Comparison of ENCODE assay signal across 10 cellular contexts in the genomic region with DNA sequence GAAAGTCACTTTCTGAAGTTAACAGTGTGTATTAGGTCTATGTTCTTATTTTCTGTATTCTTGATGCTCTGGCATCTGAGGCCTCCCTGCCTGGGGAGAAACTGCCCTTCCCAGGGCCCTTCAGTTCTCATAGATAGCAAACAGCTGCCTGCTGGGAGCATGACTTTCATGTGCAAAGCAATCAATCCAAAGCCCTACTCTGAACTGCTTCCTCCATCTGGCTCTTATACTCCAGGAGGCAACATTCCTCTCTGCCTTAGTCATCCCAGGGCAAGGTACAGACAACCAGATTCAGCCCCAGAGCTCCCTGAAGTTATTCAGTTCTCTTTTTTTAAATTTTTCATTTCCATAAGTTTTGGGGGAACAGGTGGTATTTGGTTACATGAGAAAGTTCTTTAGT. TPM values are rescaled to one million over a fixed set of nuclear protein-coding genes. Genes with fewer than 3 reads are reported as not detected.
DNase-seq lines count a peak whose midpoint lies in the region; ATAC-seq, FAIRE-seq and TF ChIP-seq lines count a peak whose summit lies in the region.
"Had no signal": no experiment of that assay in that cellular context is flagged by ENCODE, and none has a peak within 500 bp of the region (broad histone marks: within the 10 kb centered on the region; RNA-seq: fewer than 3 reads in every experiment).

No MANE protein-coding gene starts in this region.

- H3K4me1 ChIP-seq in HUES48 (ENCODE audit: control insufficient read depth, insufficient read depth, low read length) (peaks cover 17% of the 10 kb centered on the region), HepG2 (ENCODE audit: insufficient read depth, low read length) (peaks cover 45% of the 10 kb centered on the region)

- TF ChIP-seq RAD21 in HepG2 (CRISPR knock-in tag; IDR thresholded peaks at IDR 0.05) = no peak

- POLR2A ChIA-PET in HepG2 (lab: Yijun Ruan, JAX) = no interaction called here

- in situ Hi-C loops in HepG2 (cut with HindIII; ENCODE audit: extremely low pct_ligation_motif_present, low pct_unique_long_range_greater_than_20kb) = no loop called here

- no peak overlapping the region for H3K4me3 ChIP-seq in AG10803 (ENCODE audit: low read length)
- no peak overlapping the region for H3K4me3 ChIP-seq in HUES48 (ENCODE audit: low read depth, low read length)
- no peak overlapping the region for H3K4me3 ChIP-seq in bronchial epithelial cell (ENCODE audit: low read depth, low read length)
- H3K4me3 ChIP-seq in HepG2 (replicated peaks in 1 of 3; ENCODE audit: insufficient read depth in 1 of 3, low read depth in 2 of 3, low read length in 3 of 3) = no peak overlapping the region

- intact Hi-C loops in HepG2 (cut with micrococcal nuclease; ENCODE audit: unreplicated experiment) = loop anchor here (5.0 kb wide), 1 partner anchor 40 kb away; a partner anchor contains a TSS

- H3K27me3 ChIP-seq in HUES48 (ENCODE audit: control insufficient read depth, insufficient read depth, low read length) = no peaks in the 10 kb centered on the region
- no peaks in the 10 kb centered on the region for H3K27me3 ChIP-seq in bronchial epithelial cell (ENCODE audit: control insufficient read depth, insufficient read depth, low read length)
- no peaks in the 10 kb centered on the region; a peak in 2 of 5 replicates for H3K27me3 ChIP-seq in HepG2 (ENCODE audit: control insufficient read depth in 1 of 2, insufficient read depth in 2 of 2, low read length in 2 of 2)

- ATAC-seq in HepG2 (peak; percentile 91), GM21529 (IDR thresholded peaks at IDR 0.05; ENCODE audit: unreplicated experiment) (no peak), GM18873 (IDR thresholded peaks at IDR 0.05; ENCODE audit: low FRiP score, unreplicated experiment) (no peak), HG03280 (IDR thresholded peaks at IDR 0.05; ENCODE audit: unreplicated experiment) (no peak)

- TF ChIP-seq EP300 in HepG2 (IDR thresholded peaks at IDR 0.05; ENCODE audit: low read depth in 2 of 2, low read length in 2 of 2) (no peak), HepG2 (CRISPR knock-in tag; IDR thresholded peaks at IDR 0.05; ENCODE audit: borderline replicate concordance) (no peak)

- H3K27ac ChIP-seq in HUES48 (ENCODE audit: low read depth, low read length) = peak overlapping the region; percentile 92
- no peak overlapping the region for H3K27ac ChIP-seq in HepG2 (ENCODE audit: extremely low read length, insufficient read depth, low read length)

- CTCF ChIA-PET in HepG2 (lab: Yijun Ruan, JAX; ENCODE audit: low intra/inter-chr PET ratio, low total read pairs) = no interaction called here

- FAIRE-seq in bronchial epithelial cell (lab: Jason Lieb, UNC) = peak; percentile 73
- FAIRE-seq in HepG2 (lab: Jason Lieb, UNC) = no peak
- FAIRE-seq: endometrium had no signal

- no peak for TF ChIP-seq POLR2A in HepG2 (IDR thresholded peaks at IDR 0.05; ENCODE audit: insufficient read depth in 1 of 2, low read depth in 2 of 2, low read length in 2 of 2)

- no peaks in the 10 kb centered on the region for H3K79me2 ChIP-seq in HepG2 (ENCODE audit: insufficient read depth, low read length)

- H3K36me3 ChIP-seq in HUES48 (ENCODE audit: control insufficient read depth, insufficient read depth, low read length) = no peaks in the 10 kb centered on the region
- no peaks in the 10 kb centered on the region for H3K36me3 ChIP-seq in bronchial epithelial cell (ENCODE audit: control insufficient read depth, insufficient read depth, low read length)
- no peaks in the 10 kb centered on the region for H3K36me3 ChIP-seq in HepG2 (replicated peaks in 1 of 2; ENCODE audit: control insufficient read depth in 1 of 2, insufficient read depth in 2 of 2, low read length in 2 of 2)

- H3K9ac ChIP-seq in HUES48 (ENCODE audit: low read depth, low read length) = no peak overlapping the region
- no peak overlapping the region for H3K9ac ChIP-seq in HepG2 (ENCODE audit: insufficient read depth, low read depth, low read length)

- H4K20me1 ChIP-seq in HepG2 (ENCODE audit: insufficient read depth, low read length) = no peaks in the 10 kb centered on the region

- DNase-seq in AG10803 (ENCODE audit: low read depth) (peak; percentile 90), bronchial epithelial cell (ENCODE audit: low read depth) (peak; percentile 84), HepG2 (ENCODE audit: low spot score) (peak; percentile 73), retina (no peak)
- DNase-seq: NCI-H187 had no signal

- H3K9me3 ChIP-seq in HUES48 (ENCODE audit: control insufficient read depth, insufficient read depth, low read length) (no peaks in the 10 kb centered on the region), HepG2 (ENCODE audit: low read length) (no peaks in the 10 kb centered on the region)

- TF ChIP-seq CTCF in AG10803 (conservative IDR thresholded peaks at IDR 0.05; ENCODE audit: low read length) (no peak), bronchial epithelial cell (IDR thresholded peaks at IDR 0.05; ENCODE audit: insufficient read depth, low read length, severe bottlenecking) (no peak), HepG2 (CRISPR knock-in tag; IDR thresholded peaks at IDR 0.05) (no peak)

- BruUV-seq in HepG2 (replicated peaks; lab: Mats Ljungman, UMichigan) = no TSS peak

- no peak overlapping the region for H2AFZ ChIP-seq in HepG2 (ENCODE audit: low read length)

- H3K4me2 ChIP-seq in HepG2 (ENCODE audit: low read depth, low read length) = no peak overlapping the region

TF ChIP-seq in HepG2, 621 proteins besides CTCF, POLR2A, EP300 and RAD21 (continues in another document):
- TF ChIP-seq MBNL3 (CRISPR knock-in tag; conservative IDR thresholded peaks at IDR 0.05) (no peak), HNF4A (CRISPR knock-in tag; IDR thresholded peaks at IDR 0.05) (peak; percentile 25; the same call in 1 of the 2 replicates)
- TF ChIP-seq, protein P1, sequence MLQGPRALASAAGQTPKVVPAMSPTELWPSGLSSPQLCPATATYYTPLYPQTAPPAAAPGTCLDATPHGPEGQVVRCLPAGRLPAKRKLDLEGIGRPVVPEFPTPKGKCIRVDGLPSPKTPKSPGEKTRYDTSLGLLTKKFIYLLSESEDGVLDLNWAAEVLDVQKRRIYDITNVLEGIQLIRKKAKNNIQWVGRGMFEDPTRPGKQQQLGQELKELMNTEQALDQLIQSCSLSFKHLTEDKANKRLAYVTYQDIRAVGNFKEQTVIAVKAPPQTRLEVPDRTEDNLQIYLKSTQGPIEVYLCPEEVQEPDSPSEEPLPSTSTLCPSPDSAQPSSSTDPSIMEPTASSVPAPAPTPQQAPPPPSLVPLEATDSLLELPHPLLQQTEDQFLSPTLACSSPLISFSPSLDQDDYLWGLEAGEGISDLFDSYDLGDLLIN (CRISPR knock-in tag; IDR thresholded peaks at IDR 0.05; ENCODE audit: borderline replicate concordance) = no peak
- TF ChIP-seq, protein P2, sequence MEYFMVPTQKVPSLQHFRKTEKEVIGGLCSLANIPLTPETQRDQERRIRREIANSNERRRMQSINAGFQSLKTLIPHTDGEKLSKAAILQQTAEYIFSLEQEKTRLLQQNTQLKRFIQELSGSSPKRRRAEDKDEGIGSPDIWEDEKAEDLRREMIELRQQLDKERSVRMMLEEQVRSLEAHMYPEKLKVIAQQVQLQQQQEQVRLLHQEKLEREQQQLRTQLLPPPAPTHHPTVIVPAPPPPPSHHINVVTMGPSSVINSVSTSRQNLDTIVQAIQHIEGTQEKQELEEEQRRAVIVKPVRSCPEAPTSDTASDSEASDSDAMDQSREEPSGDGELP (IDR thresholded peaks at IDR 0.05; ENCODE audit: borderline replicate concordance, low read depth) = peak; percentile 39; the same call in 1 of the 2 replicates
- TF ChIP-seq, protein P3, sequence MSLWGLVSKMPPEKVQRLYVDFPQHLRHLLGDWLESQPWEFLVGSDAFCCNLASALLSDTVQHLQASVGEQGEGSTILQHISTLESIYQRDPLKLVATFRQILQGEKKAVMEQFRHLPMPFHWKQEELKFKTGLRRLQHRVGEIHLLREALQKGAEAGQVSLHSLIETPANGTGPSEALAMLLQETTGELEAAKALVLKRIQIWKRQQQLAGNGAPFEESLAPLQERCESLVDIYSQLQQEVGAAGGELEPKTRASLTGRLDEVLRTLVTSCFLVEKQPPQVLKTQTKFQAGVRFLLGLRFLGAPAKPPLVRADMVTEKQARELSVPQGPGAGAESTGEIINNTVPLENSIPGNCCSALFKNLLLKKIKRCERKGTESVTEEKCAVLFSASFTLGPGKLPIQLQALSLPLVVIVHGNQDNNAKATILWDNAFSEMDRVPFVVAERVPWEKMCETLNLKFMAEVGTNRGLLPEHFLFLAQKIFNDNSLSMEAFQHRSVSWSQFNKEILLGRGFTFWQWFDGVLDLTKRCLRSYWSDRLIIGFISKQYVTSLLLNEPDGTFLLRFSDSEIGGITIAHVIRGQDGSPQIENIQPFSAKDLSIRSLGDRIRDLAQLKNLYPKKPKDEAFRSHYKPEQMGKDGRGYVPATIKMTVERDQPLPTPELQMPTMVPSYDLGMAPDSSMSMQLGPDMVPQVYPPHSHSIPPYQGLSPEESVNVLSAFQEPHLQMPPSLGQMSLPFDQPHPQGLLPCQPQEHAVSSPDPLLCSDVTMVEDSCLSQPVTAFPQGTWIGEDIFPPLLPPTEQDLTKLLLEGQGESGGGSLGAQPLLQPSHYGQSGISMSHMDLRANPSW (CRISPR knock-in tag; IDR thresholded peaks at IDR 0.05; ENCODE audit: borderline replicate concordance) = no peak

RNA-seq across cellular contexts. Expression of a gene that starts 41.7 kb away (rescaled TPM):
- total RNA-seq in bronchial epithelial cell (2.9 and 3.5 TPM in 2 replicates), HepG2 (2016; rRNA removed; fragmentation: Illumina TruSeq; extraction: Trizol) (2.3 and 2.9 TPM in 2 replicates)
- total RNA-seq in HepG2 (2016; cell fraction: cytosol; rRNA removed; fragmentation: Illumina TruSeq; extraction: Trizol; ENCODE audit: low read depth) = 2.3 and 2.7 TPM in 2 replicates
- total RNA-seq in HepG2 (2016; cell fraction: insoluble cytoplasmic fraction; rRNA removed; fragmentation: Illumina TruSeq; extraction: Trizol) = 2.0 and 2.8 TPM in 2 replicates
- total RNA-seq in HepG2 (2016; cell fraction: membrane; rRNA removed; fragmentation: Illumina TruSeq; extraction: Trizol) = 4.4 and 4.7 TPM in 2 replicates
- 5.1 and 7.2 TPM in 2 replicates for total RNA-seq in HepG2 (2016; cell fraction: nucleus; rRNA removed; fragmentation: Illumina TruSeq; extraction: Trizol)
- polyA plus RNA-seq in HepG2 (2011; rRNA removed) = 3.5 and 3.6 TPM in 2 replicates
- 1.6 and 2.1 TPM in 2 replicates for polyA plus RNA-seq in HepG2 (2011; cell fraction: cytosol; rRNA removed)
- 7.0 TPM in 2 replicates for polyA plus RNA-seq in HepG2 (2011; cell fraction: nucleus; rRNA removed)
- 5.6 and 6.5 TPM in 2 replicates for polyA plus RNA-seq in HepG2 (2012)
- 6.3 and 6.8 TPM in 2 replicates for polyA plus RNA-seq in HepG2 (2016; cell fraction: cytosol; fragmentation: Illumina TruSeq; extraction: Trizol; ENCODE audit: low read depth)
- polyA plus RNA-seq in HepG2 (2016; cell fraction: insoluble cytoplasmic fraction; fragmentation: Illumina TruSeq; extraction: Trizol; ENCODE audit: low read depth) = 7.0 and 10.5 TPM in 2 replicates
- 9.8 and 10.5 TPM in 2 replicates for polyA plus RNA-seq in HepG2 (2016; cell fraction: membrane; fragmentation: Illumina TruSeq; extraction: Trizol; ENCODE audit: low read depth)
- 11.7 and 11.9 TPM in 2 replicates for polyA plus RNA-seq in HepG2 (2016; cell fraction: nucleus; fragmentation: Illumina TruSeq; extraction: Trizol; ENCODE audit: insufficient read depth, low read depth)
- 5.5 TPM in 1 of 2 replicates, not detected in the other for polyA minus RNA-seq in HepG2 (2011; rRNA and poly(A)+ RNA removed; ENCODE audit: low replicate concordance)
- 4.6 and 4.9 TPM in 2 replicates for polyA minus RNA-seq in HepG2 (2011; cell fraction: cytosol; rRNA and poly(A)+ RNA removed)
- 8.0 and 9.7 TPM in 2 replicates for polyA minus RNA-seq in HepG2 (2011; cell fraction: nucleus; rRNA and poly(A)+ RNA removed)
